14 cellular contexts compared by ENCODE assay signal in genomic region chr3:171354706-171355582, GRCh38.
A peak's percentile ranks its signal among the peaks of the same experiment; 100 is the strongest.
DNase-seq lines count a peak whose midpoint lies in the region; ATAC-seq, FAIRE-seq and TF ChIP-seq lines count a peak whose summit lies in the region.
"Had no signal": no experiment of that assay in that cellular context is flagged by ENCODE, and none has a peak within 500 bp of the region (broad histone marks: within the 10 kb centered on the region; RNA-seq: fewer than 3 reads in every experiment).

No MANE protein-coding gene starts in this region.

- no peaks in the 10 kb centered on the region for H3K9me3 ChIP-seq in astrocyte (ENCODE audit: insufficient read depth, low read depth, low read length)
- H3K9me3 ChIP-seq in vagina: no peaks in the 10 kb centered on the region

- no peak for ATAC-seq in natural killer cell
- ATAC-seq in natural killer cell treated with Interleukin-12 subunit alpha and Interleukin-12 subunit beta and Interleukin-15 and Interleukin-18, amount 100 ng/mL, for 72 hours: no peak

- H3K27ac Mint-ChIP-seq in natural killer cell: peak overlapping the region; percentile 23 to 54
- H3K27ac Mint-ChIP-seq in natural killer cell treated with Interleukin-12 subunit alpha and Interleukin-12 subunit beta and Interleukin-15 and Interleukin-18, amount 100 ng/mL, for 72 hours: peak overlapping the region in 1 of 2 donors; percentile 18
- no peak overlapping the region for H3K27ac Mint-ChIP-seq in astrocyte (ENCODE audit: unreplicated experiment)
- H3K27ac Mint-ChIP-seq: activated naive CD8-positive, alpha-beta T cell treated with anti-CD3 and anti-CD28 coated beads for 36 hours; memory B cell had no signal

- no peaks in the 10 kb centered on the region for H3K36me3 ChIP-seq in astrocyte (ENCODE audit: insufficient read depth, low read length)
- H3K36me3 ChIP-seq in vagina: no peaks in the 10 kb centered on the region

- H3K4me3 ChIP-seq in astrocyte (ENCODE audit: insufficient read depth, low read depth, low read length) (no peak overlapping the region), vagina (no peak overlapping the region)

- no peaks in the 10 kb centered on the region for H3K36me3 Mint-ChIP-seq in natural killer cell
- no peaks in the 10 kb centered on the region for H3K36me3 Mint-ChIP-seq in natural killer cell treated with Interleukin-12 subunit alpha and Interleukin-12 subunit beta and Interleukin-15 and Interleukin-18, amount 100 ng/mL, for 72 hours
- H3K36me3 Mint-ChIP-seq in astrocyte (ENCODE audit: low read depth, unreplicated experiment): peaks cover 5% of the 10 kb centered on the region
- H3K36me3 Mint-ChIP-seq: memory B cell had no signal

- peaks cover 74 to 86% of the 10 kb centered on the region in 2 donors for H3K4me1 Mint-ChIP-seq in natural killer cell
- peaks cover 37 to 47% of the 10 kb centered on the region in 2 donors for H3K4me1 Mint-ChIP-seq in natural killer cell treated with Interleukin-12 subunit alpha and Interleukin-12 subunit beta and Interleukin-15 and Interleukin-18, amount 100 ng/mL, for 72 hours (ENCODE audit: low read depth in 2 of 2)
- H3K4me1 Mint-ChIP-seq in astrocyte (ENCODE audit: low read depth, unreplicated experiment): peaks cover 56% of the 10 kb centered on the region
- H3K4me1 Mint-ChIP-seq: memory B cell had no signal

- no peak overlapping the region for H2AFZ ChIP-seq in astrocyte (ENCODE audit: low read depth, low read length)

- H3K9me3 Mint-ChIP-seq in natural killer cell: no peaks in the 10 kb centered on the region
- no peaks in the 10 kb centered on the region for H3K9me3 Mint-ChIP-seq in natural killer cell treated with Interleukin-12 subunit alpha and Interleukin-12 subunit beta and Interleukin-15 and Interleukin-18, amount 100 ng/mL, for 72 hours
- no peaks in the 10 kb centered on the region for H3K9me3 Mint-ChIP-seq in astrocyte (ENCODE audit: unreplicated experiment)
- H3K9me3 Mint-ChIP-seq: activated naive CD8-positive, alpha-beta T cell treated with anti-CD3 and anti-CD28 coated beads for 36 hours; memory B cell had no signal

- H4K20me1 ChIP-seq in astrocyte (ENCODE audit: insufficient read depth, low read length): peaks cover 8% of the 10 kb centered on the region

- TF ChIP-seq CTCF in natural killer cell (IDR thresholded peaks at IDR 0.05) (no peak), astrocyte (IDR thresholded peaks at IDR 0.05; ENCODE audit: insufficient read depth, low read depth, low read length) (no peak), vagina (IDR thresholded peaks at IDR 0.05) (no peak)

- no peak overlapping the region for H3K9ac ChIP-seq in astrocyte (ENCODE audit: low read length)

- H3K79me2 ChIP-seq in astrocyte (ENCODE audit: insufficient read depth, low read length): no peaks in the 10 kb centered on the region

- peaks cover 28% of the 10 kb centered on the region for H3K4me1 ChIP-seq in astrocyte (ENCODE audit: insufficient read depth, low read length)
- no peaks in the 10 kb centered on the region for H3K4me1 ChIP-seq in vagina

- H3K4me2 ChIP-seq in astrocyte (ENCODE audit: low read length): no peak overlapping the region

- DNase-seq in natural killer cell (no peak), astrocyte (ENCODE audit: low read depth) (peak; percentile 25), kidney tubule cell (ENCODE audit: low spot score) (peak; percentile 34), vagina (ENCODE audit: extremely low spot score in 2 of 2) (no peak), substantia nigra (lab: John Stamatoyannopoulos, UW) (no peak), cerebellum (ENCODE audit: low spot score) (no peak)
- DNase-seq in natural killer cell treated with Interleukin-12 subunit alpha and Interleukin-12 subunit beta and Interleukin-15 and Interleukin-18, amount 100 ng/mL, for 72 hours (ENCODE audit: low spot score): no peak
- no peak for DNase-seq in effector CD8-positive, alpha-beta T cell (lab: John Stamatoyannopoulos, UW)
- DNase-seq: activated naive CD8-positive, alpha-beta T cell treated with anti-CD3 and anti-CD28 coated beads for 36 hours; NCI-H2029 treated with DMSO at 0.1 percent for 48 hours; occipital lobe had no signal

- no peaks in the 10 kb centered on the region for H3K27me3 ChIP-seq in astrocyte (ENCODE audit: insufficient read depth, low read length)
- H3K27me3 ChIP-seq in vagina: no peaks in the 10 kb centered on the region

- FAIRE-seq in astrocyte (lab: Jason Lieb, UNC): no peak
- FAIRE-seq: colon had no signal

- H3K27me3 Mint-ChIP-seq in natural killer cell (ENCODE audit: low read depth in 2 of 2) (no peaks in the 10 kb centered on the region), astrocyte (ENCODE audit: low read depth, unreplicated experiment) (no peaks in the 10 kb centered on the region)
- no peaks in the 10 kb centered on the region for H3K27me3 Mint-ChIP-seq in natural killer cell treated with Interleukin-12 subunit alpha and Interleukin-12 subunit beta and Interleukin-15 and Interleukin-18, amount 100 ng/mL, for 72 hours
- H3K27me3 Mint-ChIP-seq: activated naive CD8-positive, alpha-beta T cell treated with anti-CD3 and anti-CD28 coated beads for 36 hours had no signal

- no peak for TF ChIP-seq POLR2A in vagina (IDR thresholded peaks at IDR 0.05)

- H3K27ac ChIP-seq in astrocyte (ENCODE audit: low read depth, low read length) (no peak overlapping the region), vagina (peak overlapping the region; percentile 2), substantia nigra (ENCODE audit: low read depth, low read length, poor library complexity, severe bottlenecking) (no peak overlapping the region)
- H3K27ac ChIP-seq: HL-60 had no signal

- intact Hi-C loops in natural killer cell (cut with micrococcal nuclease): no loop called here
- intact Hi-C loops in vagina (cut with DNase I): no loop called here

- H3K4me3 Mint-ChIP-seq in natural killer cell (no peak overlapping the region), astrocyte (ENCODE audit: unreplicated experiment) (no peak overlapping the region)
- H3K4me3 Mint-ChIP-seq in natural killer cell treated with Interleukin-12 subunit alpha and Interleukin-12 subunit beta and Interleukin-15 and Interleukin-18, amount 100 ng/mL, for 72 hours: no peak overlapping the region
- H3K4me3 Mint-ChIP-seq: activated naive CD8-positive, alpha-beta T cell treated with anti-CD3 and anti-CD28 coated beads for 36 hours; memory B cell had no signal

Comparison
In these comparisons a context has a peak if more than half of its experiments do, and no peak if none do; other contexts are left out.
1. DNase-seq: peak in astrocyte (single experiment) and kidney tubule cell (single experiment); none in natural killer cell (single experiment), natural killer cell treated with Interleukin-12 subunit alpha and Interleukin-12 subunit beta and Interleukin-15 and Interleukin-18, amount 100 ng/mL, for 72 hours (single experiment), vagina (0 of 2), effector CD8-positive, alpha-beta T cell (single experiment), substantia nigra (0 of 49) and cerebellum (single experiment).